1 cellular context compared by ENCODE assay signal in the genomic region with DNA sequence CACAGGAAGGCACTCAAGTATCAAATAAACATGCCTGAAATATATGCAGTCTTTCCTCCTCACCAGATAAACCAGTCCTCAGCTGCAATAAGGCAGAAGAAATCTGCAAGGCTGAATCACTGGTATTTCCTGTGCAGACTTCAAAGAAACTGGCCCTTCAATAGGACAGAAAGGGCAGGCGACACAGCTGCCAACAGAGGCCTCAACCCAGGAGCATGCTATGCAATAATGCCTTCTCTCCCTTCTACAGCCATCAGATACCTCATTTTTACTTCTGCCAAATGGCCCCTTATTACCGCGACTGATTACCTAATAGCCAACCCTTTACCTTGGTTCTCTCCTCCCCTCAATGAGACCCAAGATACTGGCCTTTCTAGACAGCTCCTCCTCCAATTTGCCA.
TF ChIP-seq lines count a peak whose summit lies in the region.

No MANE protein-coding gene starts in this region.

TF ChIP-seq in SK-N-SH, 30 proteins besides CTCF, POLR2A, EP300 and RAD21:
- TF ChIP-seq POLR2AphosphoS5 (IDR thresholded peaks at IDR 0.05; ENCODE audit: low read depth, low read length) (no peak; the same call in 1 of the 2 replicates), JUND (IDR thresholded peaks at IDR 0.05) (peak; percentile 63), FOXJ3 (CRISPR knock-in tag; IDR thresholded peaks at IDR 0.05) (no peak), EZH2phosphoT487 (IDR thresholded peaks at IDR 0.05; ENCODE audit: borderline replicate concordance, low read depth) (no peak), ELF1 (IDR thresholded peaks at IDR 0.05) (no peak), SIN3A (IDR thresholded peaks at IDR 0.05; ENCODE audit: borderline replicate concordance, low read depth, low read length) (no peak), RCOR1 (IDR thresholded peaks at IDR 0.05; ENCODE audit: low read length) (no peak), GATA2 (CRISPR knock-in tag; IDR thresholded peaks at IDR 0.05) (no peak), NFIC (IDR thresholded peaks at IDR 0.05; ENCODE audit: borderline replicate concordance) (peak; percentile 41; the same call in 1 of the 2 replicates), MXI1 (IDR thresholded peaks at IDR 0.05; ENCODE audit: low read depth, low read length) (no peak), TAF1 (IDR thresholded peaks at IDR 0.05; ENCODE audit: borderline replicate concordance, low read depth, low read length) (no peak), FOXM1 (IDR thresholded peaks at IDR 0.05; ENCODE audit: low read depth) (no peak), TCF12 (IDR thresholded peaks at IDR 0.05) (peak; percentile 79), GABPA (IDR thresholded peaks at IDR 0.05; ENCODE audit: low read depth) (no peak), FOSL2 (IDR thresholded peaks at IDR 0.05; ENCODE audit: borderline replicate concordance, low read depth) (peak; percentile 51; the same call in 1 of the 2 replicates)
- TF ChIP-seq, protein P1, sequence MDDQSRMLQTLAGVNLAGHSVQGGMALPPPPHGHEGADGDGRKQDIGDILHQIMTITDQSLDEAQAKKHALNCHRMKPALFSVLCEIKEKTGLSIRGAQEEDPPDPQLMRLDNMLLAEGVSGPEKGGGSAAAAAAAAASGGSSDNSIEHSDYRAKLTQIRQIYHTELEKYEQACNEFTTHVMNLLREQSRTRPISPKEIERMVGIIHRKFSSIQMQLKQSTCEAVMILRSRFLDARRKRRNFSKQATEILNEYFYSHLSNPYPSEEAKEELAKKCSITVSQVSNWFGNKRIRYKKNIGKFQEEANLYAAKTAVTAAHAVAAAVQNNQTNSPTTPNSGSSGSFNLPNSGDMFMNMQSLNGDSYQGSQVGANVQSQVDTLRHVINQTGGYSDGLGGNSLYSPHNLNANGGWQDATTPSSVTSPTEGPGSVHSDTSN (IDR thresholded peaks at IDR 0.05): peak; percentile 25; the same call in 1 of the 2 replicates
- TF ChIP-seq, protein P2, sequence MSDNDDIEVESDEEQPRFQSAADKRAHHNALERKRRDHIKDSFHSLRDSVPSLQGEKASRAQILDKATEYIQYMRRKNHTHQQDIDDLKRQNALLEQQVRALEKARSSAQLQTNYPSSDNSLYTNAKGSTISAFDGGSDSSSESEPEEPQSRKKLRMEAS (IDR thresholded peaks at IDR 0.05; ENCODE audit: low read depth): peak; percentile 59; the same call in 1 of the 2 replicates
- TF ChIP-seq, protein P3, sequence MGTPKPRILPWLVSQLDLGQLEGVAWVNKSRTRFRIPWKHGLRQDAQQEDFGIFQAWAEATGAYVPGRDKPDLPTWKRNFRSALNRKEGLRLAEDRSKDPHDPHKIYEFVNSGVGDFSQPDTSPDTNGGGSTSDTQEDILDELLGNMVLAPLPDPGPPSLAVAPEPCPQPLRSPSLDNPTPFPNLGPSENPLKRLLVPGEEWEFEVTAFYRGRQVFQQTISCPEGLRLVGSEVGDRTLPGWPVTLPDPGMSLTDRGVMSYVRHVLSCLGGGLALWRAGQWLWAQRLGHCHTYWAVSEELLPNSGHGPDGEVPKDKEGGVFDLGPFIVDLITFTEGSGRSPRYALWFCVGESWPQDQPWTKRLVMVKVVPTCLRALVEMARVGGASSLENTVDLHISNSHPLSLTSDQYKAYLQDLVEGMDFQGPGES (IDR thresholded peaks at IDR 0.05; ENCODE audit: low read depth, low read length): no peak
